In the genomic region with DNA sequence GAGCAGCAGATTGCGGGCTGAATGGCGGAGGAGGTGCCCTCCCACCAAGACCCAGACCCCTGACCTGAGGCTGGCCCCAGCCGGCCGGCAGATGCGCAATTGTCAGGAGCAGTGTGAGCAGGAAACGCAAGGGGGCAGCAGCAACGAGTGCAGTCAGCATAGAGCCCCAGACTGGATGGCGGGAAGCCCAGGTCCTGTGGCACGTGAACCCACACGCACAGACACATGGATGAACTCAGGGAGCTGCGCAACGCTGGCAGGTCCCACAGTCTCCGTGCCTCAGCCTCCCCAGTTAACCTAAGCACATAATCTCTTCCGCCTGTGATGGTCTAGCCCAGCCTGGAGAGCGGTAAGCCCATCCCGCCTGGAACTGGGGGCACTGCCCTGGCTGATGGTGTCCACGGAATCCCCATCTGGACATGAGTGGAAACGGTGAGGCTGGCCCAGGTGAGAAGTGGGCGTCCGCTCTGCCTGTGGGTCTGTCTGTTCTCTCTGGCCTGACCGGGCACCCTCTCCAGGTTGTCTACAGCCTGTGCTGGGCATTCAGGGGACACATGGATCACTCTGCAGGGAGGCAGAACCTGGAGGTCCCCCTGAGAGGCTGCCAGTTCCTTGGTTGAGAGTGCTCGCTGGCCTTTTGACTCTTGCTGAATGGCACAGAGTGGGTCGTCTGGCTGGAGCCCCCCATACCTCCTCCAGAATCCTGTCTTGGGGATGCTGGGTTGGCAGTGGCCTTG, we compare ENCODE assay signal across 8 cellular contexts. TPM values are rescaled to one million over a fixed set of nuclear protein-coding genes. Genes with fewer than 3 reads are reported as not detected.
DNase-seq lines count a peak whose midpoint lies in the region; ATAC-seq, FAIRE-seq and TF ChIP-seq lines count a peak whose summit lies in the region.

No MANE protein-coding gene starts in this region.

- no peak for FAIRE-seq in pancreas (lab: Jason Lieb, UNC)

- H3K27me3 ChIP-seq in OCI-LY1 (ENCODE audit: insufficient read depth, low read length) = peaks cover 8% of the 10 kb centered on the region; the same call in 1 of the 2 replicates
- H3K27me3 ChIP-seq in foreskin keratinocyte = peaks cover 4% of the 10 kb centered on the region
- H3K27me3 ChIP-seq in pancreas = no peaks in the 10 kb centered on the region

- H3K9me2 ChIP-seq in OCI-LY1 (ENCODE audit: low read depth, low read length) = no peaks in the 10 kb centered on the region

- peak; percentile 69 for DNase-seq in AG08395 (ENCODE audit: low spot score)
- peak; percentile 36 for DNase-seq in activated T-helper 9 cell treated with anti-CD3 and anti-CD28 coated beads, Interleukin-2, amount 50 U/mL, for 16 hours (ENCODE audit: low read depth)
- peak in 1 of 2 donors; percentile 20 for DNase-seq in foreskin keratinocyte
- peak; percentile 52 to 88 (median 77) for DNase-seq in pancreas
- no peak for DNase-seq in NCI-H187 (lab: John Stamatoyannopoulos, UW)

- H3K9ac ChIP-seq in OCI-LY1 (ENCODE audit: low read length) = no peak overlapping the region

- H3K79me2 ChIP-seq in OCI-LY1 (ENCODE audit: insufficient read depth, low read length) = no peaks in the 10 kb centered on the region

- intact Hi-C loops in pancreas (cut with DNase I) = no loop called here

- H4K20me1 ChIP-seq in OCI-LY1 (ENCODE audit: insufficient read depth, low read length) = no peaks in the 10 kb centered on the region

- TF ChIP-seq CTCF in GM12875 (IDR thresholded peaks at IDR 0.05; ENCODE audit: borderline replicate concordance, insufficient read depth, low read depth, low read length) (peak; percentile 83), OCI-LY1 (IDR thresholded peaks at IDR 0.05; ENCODE audit: low read length) (peak; percentile 74), foreskin keratinocyte (conservative IDR thresholded peaks at IDR 0.05) (peak; percentile 74), pancreas (IDR thresholded peaks at IDR 0.05) (peak; percentile 50 to 73 (median 56))

- H3F3A ChIP-seq in OCI-LY1 (ENCODE audit: insufficient read depth, low read length) = no peaks in the 10 kb centered on the region

- no peak overlapping the region for H2AFZ ChIP-seq in OCI-LY1 (ENCODE audit: low read length)

- H3K4me1 ChIP-seq in OCI-LY1 (ENCODE audit: insufficient read depth, low read length, severe bottlenecking) (no peaks in the 10 kb centered on the region), foreskin keratinocyte (no peaks in the 10 kb centered on the region), pancreas (peaks cover 0 to under 1% (median under 1%) of the 10 kb centered on the region in 3 donors)

- H3K4me3 ChIP-seq in GM12875 (ENCODE audit: low read depth, low read length) (no peak overlapping the region), OCI-LY1 (ENCODE audit: low read depth, low read length, poor library complexity, severe bottlenecking) (no peak overlapping the region), pancreas (no peak overlapping the region)

- H3K36me3 ChIP-seq in OCI-LY1 (ENCODE audit: insufficient read depth, low read length) (no peaks in the 10 kb centered on the region; the same call in 1 of the 2 replicates), pancreas (no peaks in the 10 kb centered on the region)

- no peak overlapping the region for H3K4me2 ChIP-seq in OCI-LY1 (ENCODE audit: low read length)

- 40 to 45% methylated on average over 23 of the region's 23 CpGs for WGBS in pancreas, 2 donors

- ATAC-seq in foreskin keratinocyte = peak; percentile 52
- peak; percentile 73 to 89 (median 84) for ATAC-seq in pancreas
- ATAC-seq in HG03457 (IDR thresholded peaks at IDR 0.05; ENCODE audit: unreplicated experiment) = no peak

- H3K27ac ChIP-seq in OCI-LY1 (ENCODE audit: low read depth, low read length, poor library complexity, severe bottlenecking) (no peak overlapping the region), foreskin keratinocyte (no peak overlapping the region), pancreas (no peak overlapping the region)

- H3K9me3 ChIP-seq in OCI-LY1 (ENCODE audit: low read length) = peaks cover 3% of the 10 kb centered on the region; the same call in 1 of the 2 replicates
- H3K9me3 ChIP-seq in pancreas = no peaks in the 10 kb centered on the region

RNA-seq across cellular contexts. Expression of a gene that starts 0.6 kb away (rescaled TPM):
- total RNA-seq in foreskin keratinocyte (not detected in 2 replicates), pancreas (under 1 TPM in 3 of 6 donors, not detected in 3; 0.09 to 0.37 (median 0.24) TPM)
- polyA plus RNA-seq in foreskin keratinocyte (not detected in 2 replicates), pancreas (under 1 TPM in 1 of 2 donors, not detected in 1; 0.28 TPM)

RNA-seq across cellular contexts. Expression of a gene that starts 10.3 kb away (rescaled TPM):
- total RNA-seq in foreskin keratinocyte (not detected in 2 replicates), pancreas (10 to 100 TPM in 1 of 6 donors, 1 to 10 TPM in 5; 5.2 to 14.1 (median 6.9) TPM)
- polyA plus RNA-seq in foreskin keratinocyte (not detected in 2 replicates), pancreas (10 to 100 TPM; 16.5 to 17.9 TPM)

RNA-seq across cellular contexts. Expression of a gene that starts 10.5 kb away (rescaled TPM):
- total RNA-seq in foreskin keratinocyte (6.3 and 7.2 TPM in 2 replicates), pancreas (1 to 10 TPM; 4.3 to 7.3 (median 5.8) TPM)
- polyA plus RNA-seq in foreskin keratinocyte (11.0 and 11.6 TPM in 2 replicates), pancreas (10 to 100 TPM in 1 of 2 donors, 1 to 10 TPM in 1; 6.4 to 11.0 TPM)

RNA-seq across cellular contexts. Expression of a gene that starts 33.5 kb away (rescaled TPM):
- 164 and 179 TPM in 2 replicates for total RNA-seq in foreskin keratinocyte
- polyA plus RNA-seq in foreskin keratinocyte = 160 and 169 TPM in 2 replicates
- 100 to 1,000 TPM in 4 of 6 donors, 10 to 100 TPM in 2; 82.5 to 126 (median 109) TPM for total RNA-seq in pancreas
- polyA plus RNA-seq in pancreas = 100 to 1,000 TPM; 206 to 281 TPM

RNA-seq across cellular contexts. Expression of a gene that starts 34.2 kb away (rescaled TPM):
- total RNA-seq in foreskin keratinocyte (0.14 and 0.17 TPM in 2 replicates), pancreas (under 1 TPM in 3 of 6 donors, not detected in 3; 0.17 to 0.50 (median 0.40) TPM)
- polyA plus RNA-seq in foreskin keratinocyte (0.13 and 0.18 TPM in 2 replicates), pancreas (under 1 TPM in 1 of 2 donors, not detected in 1; 0.28 TPM)

Comparison
In these comparisons a context has a peak if more than half of its experiments do, and no peak if none do; other contexts are left out.
1. DNase-seq: peak in AG08395 (single experiment), activated T-helper 9 cell treated with anti-CD3 and anti-CD28 coated beads, Interleukin-2, amount 50 U/mL, for 16 hours (single experiment) and pancreas (6 of 6); none in NCI-H187 (0 of 2).
2. Peak in every context shown above with its lines, with median percentiles within 50 percentile points of each other: CTCF ChIP-seq.